ENCODE assay signal across 8 cellular contexts in the genomic region with DNA sequence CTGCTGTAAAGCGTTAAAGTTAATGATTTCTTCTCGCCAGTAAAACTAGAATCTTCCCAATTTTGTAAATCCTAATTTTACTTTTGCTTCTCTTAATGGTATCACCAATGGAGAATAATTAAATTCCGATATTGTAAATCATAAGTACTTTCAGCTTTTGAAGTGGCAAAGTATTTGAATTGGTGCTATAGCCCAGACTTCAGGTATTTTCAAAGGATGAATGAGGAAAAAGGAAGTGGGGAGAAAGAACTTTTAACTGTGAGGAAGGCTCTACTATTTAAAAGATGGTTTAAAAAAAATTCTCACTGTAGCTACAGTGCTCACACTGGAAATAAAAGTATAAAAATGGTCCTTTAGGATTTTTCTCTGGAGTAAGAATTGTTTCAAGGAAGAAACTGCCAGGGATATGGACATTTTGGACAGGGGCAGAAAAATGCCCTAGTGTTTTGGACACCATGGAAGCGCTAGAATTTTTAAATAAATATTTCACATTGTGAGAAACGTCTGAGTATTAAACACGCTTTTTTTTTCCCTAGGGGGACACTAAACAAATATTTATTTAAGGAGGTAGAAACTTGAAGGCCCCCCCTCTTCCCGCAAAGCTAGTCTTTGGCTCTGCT. TPM values are rescaled to one million over a fixed set of nuclear protein-coding genes. Genes with fewer than 3 reads are reported as not detected.
DNase-seq lines count a peak whose midpoint lies in the region; ATAC-seq and TF ChIP-seq lines count a peak whose summit lies in the region.

No MANE protein-coding gene starts in this region.

- H3K36me3 Mint-ChIP-seq in CD8-positive, alpha-beta memory T cell, result peaks cover 0 to 17% (median 0%) of the 10 kb centered on the region in 3 donors

- POLR2A ChIA-PET in CD8-positive, alpha-beta memory T cell (lab: Charles Lee), result interaction anchor here (0.8 to 1.1 kb wide), 3 partner anchors 30 to 162 kb away, joined by 3 to 4 read pairs (median 3); no protein-coding TSS in a partner anchor

- H3K4me2 ChIP-seq in OCI-LY1 (ENCODE audit: low read length), result peak overlapping the region; percentile 84

- TF ChIP-seq POLR2A in GM18505 (IDR thresholded peaks at IDR 0.05; ENCODE audit: borderline replicate concordance, extremely low read depth, insufficient read depth, insufficient read length), result no peak

- DNase-seq in CD8-positive, alpha-beta memory T cell, result no peak
- DNase-seq in SKM-1 treated with dmso at 0.1 percent for 144 hours (lab: John Stamatoyannopoulos, UW; ENCODE audit: unreplicated experiment), result no peak
- no peak for DNase-seq in hepatic stellate cell (ENCODE audit: low spot score)

- 0 out of 2 replicates have a peak, but pooled peaks cover 3% of the 10 kb centered on the region for H4K20me1 ChIP-seq in OCI-LY1 (ENCODE audit: insufficient read depth, low read length)

- no peak overlapping the region for H2AFZ ChIP-seq in OCI-LY1 (ENCODE audit: low read length)
- H2AFZ ChIP-seq in neuron (ENCODE audit: low read depth, low read length), result peak overlapping the region; percentile 83

- no peaks in the 10 kb centered on the region for H3K27me3 ChIP-seq in CD8-positive, alpha-beta memory T cell (ENCODE audit: insufficient read depth, low read length, poor library complexity, severe bottlenecking)
- H3K27me3 ChIP-seq in OCI-LY1 (ENCODE audit: insufficient read depth, low read length), result no peaks in the 10 kb centered on the region
- H3K27me3 ChIP-seq in endocrine pancreas (ENCODE audit: control insufficient read depth, insufficient read depth, low read length), result no peaks in the 10 kb centered on the region
- no peaks in the 10 kb centered on the region for H3K27me3 ChIP-seq in neuron (ENCODE audit: insufficient read depth, low read length)

- peaks cover 21% of the 10 kb centered on the region for H3K4me1 ChIP-seq in CD8-positive, alpha-beta memory T cell (ENCODE audit: insufficient read depth, low read length)
- peaks cover 31% of the 10 kb centered on the region for H3K4me1 ChIP-seq in OCI-LY1 (ENCODE audit: insufficient read depth, low read length, severe bottlenecking)
- peaks cover 14% of the 10 kb centered on the region for H3K4me1 ChIP-seq in endocrine pancreas (ENCODE audit: control insufficient read depth, insufficient read depth, low read length)
- peaks cover 31% of the 10 kb centered on the region for H3K4me1 ChIP-seq in neuron (ENCODE audit: insufficient read depth, low read length)

- H3K79me2 ChIP-seq in OCI-LY1 (ENCODE audit: insufficient read depth, low read length), result peaks cover 30% of the 10 kb centered on the region

- H3K27ac ChIP-seq in CD8-positive, alpha-beta memory T cell (ENCODE audit: low read depth, low read length), result peak overlapping the region; percentile 75
- no peak overlapping the region for H3K27ac ChIP-seq in OCI-LY1 (ENCODE audit: low read depth, low read length, poor library complexity, severe bottlenecking)

- no peaks in the 10 kb centered on the region for H3K9me3 Mint-ChIP-seq in CD8-positive, alpha-beta memory T cell

- H3K36me3 ChIP-seq in CD8-positive, alpha-beta memory T cell (ENCODE audit: insufficient read depth, low read length), result no peaks in the 10 kb centered on the region
- H3K36me3 ChIP-seq in OCI-LY1 (ENCODE audit: insufficient read depth, low read length), result no peaks in the 10 kb centered on the region
- H3K36me3 ChIP-seq in endocrine pancreas (ENCODE audit: control insufficient read depth, insufficient read depth, low read length), result no peaks in the 10 kb centered on the region
- H3K36me3 ChIP-seq in neuron (ENCODE audit: insufficient read depth, low read length), result no peaks in the 10 kb centered on the region

- H3K9me2 ChIP-seq in OCI-LY1 (ENCODE audit: low read depth, low read length), result no peaks in the 10 kb centered on the region

- peaks cover 25 to 33% (median 32%) of the 10 kb centered on the region in 3 donors for H3K4me1 Mint-ChIP-seq in CD8-positive, alpha-beta memory T cell

- H3K27me3 Mint-ChIP-seq in CD8-positive, alpha-beta memory T cell, result peaks cover 0 to 2% of the 10 kb centered on the region in 2 donors

- H3F3A ChIP-seq in OCI-LY1 (ENCODE audit: insufficient read depth, low read length), result no peaks in the 10 kb centered on the region

- peak overlapping the region; percentile 76 for H3K4me3 ChIP-seq in CD8-positive, alpha-beta memory T cell (ENCODE audit: low read length)
- H3K4me3 ChIP-seq in OCI-LY1 (ENCODE audit: low read depth, low read length, poor library complexity, severe bottlenecking), result peak overlapping the region; percentile 73
- peak overlapping the region; percentile 77 for H3K4me3 ChIP-seq in endocrine pancreas (ENCODE audit: control insufficient read depth, insufficient read depth, low read length)
- H3K4me3 ChIP-seq in neuron (ENCODE audit: low read length), result peak overlapping the region; percentile 98

- peak overlapping the region; percentile 84 to 95 (median 87) for H3K4me3 Mint-ChIP-seq in CD8-positive, alpha-beta memory T cell

- peak overlapping the region in 7 of 8 donors; percentile 68 to 92 (median 83) for H3K27ac Mint-ChIP-seq in CD8-positive, alpha-beta memory T cell

- ATAC-seq in GM18505 (IDR thresholded peaks at IDR 0.05; ENCODE audit: unreplicated experiment) (no peak), HG03175 (IDR thresholded peaks at IDR 0.05; ENCODE audit: unreplicated experiment) (no peak)

- CTCF ChIA-PET in CD8-positive, alpha-beta memory T cell (lab: Charles Lee), result interaction anchor here (0.7 to 2.1 kb wide), 6 partner anchors 14 to 221 kb away, joined by 3 to 6 read pairs (median 4); no protein-coding TSS in a partner anchor

- no peaks in the 10 kb centered on the region for H3K9me3 ChIP-seq in CD8-positive, alpha-beta memory T cell (ENCODE audit: low read length)
- no peaks in the 10 kb centered on the region for H3K9me3 ChIP-seq in OCI-LY1 (ENCODE audit: low read length)
- H3K9me3 ChIP-seq in endocrine pancreas (ENCODE audit: control insufficient read depth, low read length), result no peaks in the 10 kb centered on the region
- H3K9me3 ChIP-seq in neuron (ENCODE audit: low read length), result no peaks in the 10 kb centered on the region

- no peak for TF ChIP-seq CTCF in OCI-LY1 (IDR thresholded peaks at IDR 0.05; ENCODE audit: low read length)

- H3K9ac ChIP-seq in OCI-LY1 (ENCODE audit: low read length) (peak overlapping the region; percentile 78), endocrine pancreas (ENCODE audit: control insufficient read depth, insufficient read depth, low read length) (peak overlapping the region; percentile 54)

RNA-seq across cellular contexts. Expression of a gene that starts 1.3 kb away (rescaled TPM):
- 100 to 1,000 TPM; 103 to 109 TPM for total RNA-seq in CD8-positive, alpha-beta memory T cell
- polyA plus RNA-seq in CD8-positive, alpha-beta memory T cell, result 16.6 TPM
